ENCODE assay signal across 24 cellular contexts in genomic region chr11:16002942-16003341, GRCh38.
DNase-seq lines count a peak whose midpoint lies in the region; ATAC-seq and TF ChIP-seq lines count a peak whose summit lies in the region.
"Had no signal": no experiment of that assay in that cellular context is flagged by ENCODE, and none has a peak within 500 bp of the region (broad histone marks: within the 10 kb centered on the region; RNA-seq: fewer than 3 reads in every experiment).

No MANE protein-coding gene starts in this region.

- H3K4me3 ChIP-seq in WERI-Rb-1 (ENCODE audit: low read depth, low read length) (no peak overlapping the region), neural progenitor cell (no peak overlapping the region)
- H3K4me3 ChIP-seq: adrenal gland, ovary, sigmoid colon had no signal

- H3K4me1 Mint-ChIP-seq in Calu3 (ENCODE audit: low read depth, unreplicated experiment) (peaks cover 38% of the 10 kb centered on the region), osteocyte (ENCODE audit: unreplicated experiment) (peaks cover 31% of the 10 kb centered on the region), neural progenitor cell (peaks cover 18% of the 10 kb centered on the region)
- no peaks in the 10 kb centered on the region for H3K4me1 Mint-ChIP-seq in activated CD4-positive, alpha-beta memory T cell treated with anti-CD3 and anti-CD28 coated beads for 36 hours (ENCODE audit: low read depth)

- H3K4me1 ChIP-seq in neural progenitor cell = peaks cover 14% of the 10 kb centered on the region
- H3K4me1 ChIP-seq: adrenal gland, sigmoid colon had no signal

- H3K27me3 ChIP-seq in WERI-Rb-1 (ENCODE audit: insufficient read depth, low read depth, severe bottlenecking) (no peaks in the 10 kb centered on the region), neural progenitor cell (no peaks in the 10 kb centered on the region)
- H3K27me3 ChIP-seq: adrenal gland, ovary, sigmoid colon had no signal

- no peaks in the 10 kb centered on the region for H3K27me3 Mint-ChIP-seq in Calu3 (ENCODE audit: unreplicated experiment)
- H3K27me3 Mint-ChIP-seq in osteocyte (ENCODE audit: unreplicated experiment) = no peaks in the 10 kb centered on the region
- no peaks in the 10 kb centered on the region for H3K27me3 Mint-ChIP-seq in neural progenitor cell (ENCODE audit: insufficient read depth, low read depth)
- H3K27me3 Mint-ChIP-seq in activated CD4-positive, alpha-beta memory T cell treated with anti-CD3 and anti-CD28 coated beads for 36 hours = no peaks in the 10 kb centered on the region
- H3K27me3 Mint-ChIP-seq: CD4-positive, alpha-beta T cell had no signal

- peaks cover 4% of the 10 kb centered on the region for H3F3A ChIP-seq in neural progenitor cell (ENCODE audit: low read depth)

- H3K36me3 Mint-ChIP-seq in Calu3 (ENCODE audit: insufficient read depth, unreplicated experiment) = peaks cover 9% of the 10 kb centered on the region
- no peaks in the 10 kb centered on the region for H3K36me3 Mint-ChIP-seq in osteocyte (ENCODE audit: unreplicated experiment)
- peaks cover 12% of the 10 kb centered on the region for H3K36me3 Mint-ChIP-seq in neural progenitor cell
- no peaks in the 10 kb centered on the region for H3K36me3 Mint-ChIP-seq in activated CD4-positive, alpha-beta memory T cell treated with anti-CD3 and anti-CD28 coated beads for 36 hours

- H3K36me3 ChIP-seq in WERI-Rb-1 = no peaks in the 10 kb centered on the region
- no peaks in the 10 kb centered on the region for H3K36me3 ChIP-seq in neural progenitor cell
- H3K36me3 ChIP-seq: adrenal gland, ovary, sigmoid colon had no signal

- H3K27ac Mint-ChIP-seq in Calu3 (ENCODE audit: unreplicated experiment) (peak overlapping the region; percentile 94), osteocyte (ENCODE audit: unreplicated experiment) (peak overlapping the region; percentile 29), neural progenitor cell (no peak overlapping the region)
- H3K27ac Mint-ChIP-seq in activated CD4-positive, alpha-beta memory T cell treated with anti-CD3 and anti-CD28 coated beads for 36 hours = no peak overlapping the region
- H3K27ac Mint-ChIP-seq: activated CD8-positive, alpha-beta T cell treated with anti-CD3 and anti-CD28 coated beads, Interleukin-2, amount 10 ng/mL, durations not matched to agents 7 days and 5 days; CD4-positive, alpha-beta T cell had no signal

- no peaks in the 10 kb centered on the region for H3K79me2 ChIP-seq in neural progenitor cell (ENCODE audit: low read depth)

- ATAC-seq in left ventricle myocardium superior = peak; percentile 92
- ATAC-seq: activated CD4-positive, CD25-positive, alpha-beta regulatory T cell treated with anti-CD3 and anti-CD28 coated beads, Interleukin-2, amount 50 U/mL, for 24 hours; activated CD8-positive, alpha-beta T cell treated with anti-CD3 and anti-CD28 coated beads, Interleukin-2, amount 10 ng/mL, durations not matched to agents 7 days and 5 days had no signal

- no peaks in the 10 kb centered on the region for H4K20me1 ChIP-seq in neural progenitor cell (ENCODE audit: low read depth)

- TF ChIP-seq CTCF in Calu3 (IDR thresholded peaks at IDR 0.05; ENCODE audit: unreplicated experiment) (no peak), WERI-Rb-1 (IDR thresholded peaks at IDR 0.05; ENCODE audit: low read depth, low read length) (no peak), osteocyte (IDR thresholded peaks at IDR 0.05) (no peak), neural progenitor cell (IDR thresholded peaks at IDR 0.05) (no peak)

- intact Hi-C loops in Calu3 (cut with micrococcal nuclease; ENCODE audit: unreplicated experiment) (loop anchor here (5.0 to 10.0 kb wide), 4 partner anchors 101 to 602 kb away; no protein-coding TSS in a partner anchor), left ventricle myocardium superior (cut with micrococcal nuclease) (no loop called here)
- intact Hi-C loops in activated CD4-positive, alpha-beta memory T cell treated with anti-CD3 and anti-CD28 coated beads for 36 hours (cut with micrococcal nuclease) = no loop called here

- H3K9me3 Mint-ChIP-seq in Calu3 (ENCODE audit: low read depth, unreplicated experiment) (no peaks in the 10 kb centered on the region), osteocyte (ENCODE audit: unreplicated experiment) (no peaks in the 10 kb centered on the region), neural progenitor cell (no peaks in the 10 kb centered on the region)
- H3K9me3 Mint-ChIP-seq in activated CD4-positive, alpha-beta memory T cell treated with anti-CD3 and anti-CD28 coated beads for 36 hours = no peaks in the 10 kb centered on the region
- H3K9me3 Mint-ChIP-seq: CD4-positive, alpha-beta T cell had no signal

- peak overlapping the region; percentile 77 for H3K27ac ChIP-seq in WERI-Rb-1
- no peak overlapping the region for H3K27ac ChIP-seq in neural progenitor cell
- H3K27ac ChIP-seq: adrenal gland, ovary, sigmoid colon had no signal

- CTCF ChIA-PET in Calu3 (lab: Charles Lee) = interaction anchor here (1.1 to 1.5 kb wide), 2 partner anchors 151 to 604 kb away, joined by 3 to 5 read pairs; no protein-coding TSS in a partner anchor
- CTCF ChIA-PET in activated CD4-positive, alpha-beta memory T cell treated with anti-CD3 and anti-CD28 coated beads for 36 hours (lab: Charles Lee) = no interaction called here

- H2AFZ ChIP-seq in neural progenitor cell (replicated peaks) = no peak overlapping the region

- H3K4me3 Mint-ChIP-seq in Calu3 (ENCODE audit: low read depth, unreplicated experiment) (no peak overlapping the region), osteocyte (ENCODE audit: unreplicated experiment) (no peak overlapping the region), neural progenitor cell (no peak overlapping the region)
- H3K4me3 Mint-ChIP-seq in activated CD4-positive, alpha-beta memory T cell treated with anti-CD3 and anti-CD28 coated beads for 36 hours = no peak overlapping the region
- H3K4me3 Mint-ChIP-seq: activated CD8-positive, alpha-beta T cell treated with anti-CD3 and anti-CD28 coated beads, Interleukin-2, amount 10 ng/mL, durations not matched to agents 7 days and 5 days; CD4-positive, alpha-beta T cell had no signal

- no peaks in the 10 kb centered on the region for H3K9me3 ChIP-seq in WERI-Rb-1 (ENCODE audit: severe bottlenecking)
- no peaks in the 10 kb centered on the region for H3K9me3 ChIP-seq in neural progenitor cell (ENCODE audit: low read depth)
- H3K9me3 ChIP-seq: adrenal gland, ovary, sigmoid colon had no signal

- DNase-seq in Calu3 (no peak), WERI-Rb-1 (peak; percentile 17), left ventricle myocardium superior (no peak), osteocyte (ENCODE audit: extremely low spot score, unreplicated experiment) (no peak), SHP77 treated with DMSO at 0.1 percent for 48 hours (lab: John Stamatoyannopoulos, UW) (no peak), neural progenitor cell (ENCODE audit: low spot score) (no peak), retina (no peak)
- no peak for DNase-seq in activated CD4-positive, alpha-beta memory T cell treated with anti-CD3 and anti-CD28 coated beads for 36 hours
- DNase-seq: activated CD8-positive, alpha-beta T cell treated with anti-CD3 and anti-CD28 coated beads, Interleukin-2, amount 10 ng/mL, durations not matched to agents 7 days and 5 days; activated gamma-delta T cell treated with Interleukin-2 at 50 U/mL for 16 hours; activated T-cell treated with anti-CD3 and anti-CD28 coated beads, Interleukin-2, amount 50 U/mL, for 1 hour; adrenal gland; caudate nucleus; CD4-positive, alpha-beta T cell; GDM1; H7; hippocampal formation; NCI-H1417 treated with DMSO at 0.1 percent for 48 hours; NCI-H2171 treated with DMSO at 0.1 percent for 48 hours; NCI-H774; OCI-M1; ovary; sigmoid colon had no signal

- POLR2A ChIA-PET in activated CD4-positive, alpha-beta memory T cell treated with anti-CD3 and anti-CD28 coated beads for 36 hours (lab: Charles Lee) = no interaction called here

- BruUV-seq in Calu3 (replicated peaks; lab: Mats Ljungman, UMichigan) = no TSS peak

- no peak overlapping the region for H3K4me2 ChIP-seq in neural progenitor cell

- no peak overlapping the region for H3K9ac ChIP-seq in neural progenitor cell

Comparison
In these comparisons a context has a peak if more than half of its experiments do, and no peak if none do; other contexts are left out.
1. H3K27ac Mint-ChIP-seq: peak in Calu3 (single experiment) and osteocyte (single experiment); none in neural progenitor cell (single experiment) and activated CD4-positive, alpha-beta memory T cell treated with anti-CD3 and anti-CD28 coated beads for 36 hours (single experiment).